11 cellular contexts compared by ENCODE assay signal in genomic region chr6:4774296-4774695, GRCh38. TPM values are rescaled to one million over a fixed set of nuclear protein-coding genes. Genes with fewer than 3 reads are reported as not detected.
A peak's percentile ranks its signal among the peaks of the same experiment; 100 is the strongest.
DNase-seq lines count a peak whose midpoint lies in the region; ATAC-seq, FAIRE-seq and TF ChIP-seq lines count a peak whose summit lies in the region.
"Had no signal": no experiment of that assay in that cellular context is flagged by ENCODE, and none has a peak within 500 bp of the region (broad histone marks: within the 10 kb centered on the region; RNA-seq: fewer than 3 reads in every experiment).

No MANE protein-coding gene starts in this region.

- peak overlapping the region; percentile 93 for H3K4me3 Mint-ChIP-seq in activated naive CD4-positive, alpha-beta T cell treated with anti-CD3 and anti-CD28 coated beads, Interleukin-2, amount 50 U/mL, for 24 hours
- peak overlapping the region; percentile 76 to 88 (median 85) for H3K4me3 Mint-ChIP-seq in brain

- peak overlapping the region; percentile 43 to 75 for H3K4me3 ChIP-seq in kidney (ENCODE audit: low read length in 2 of 2)
- H3K4me3 ChIP-seq in vagina = peak overlapping the region in 1 of 2 donors; percentile 52
- peak overlapping the region in 12 of 59 donors; percentile 58 to 82 (median 67) for H3K4me3 ChIP-seq in dorsolateral prefrontal cortex

- no peaks in the 10 kb centered on the region for H3K9me3 ChIP-seq in kidney (ENCODE audit: control insufficient read depth in 1 of 2, low read length in 2 of 2)
- H3K9me3 ChIP-seq in vagina = no peaks in the 10 kb centered on the region
- H3K9me3 ChIP-seq: testis had no signal

- no peak for FAIRE-seq in kidney (lab: Jason Lieb, UNC)
- FAIRE-seq: islet of Langerhans had no signal

- no peak overlapping the region for H3K27ac ChIP-seq in kidney (ENCODE audit: low read depth in 2 of 2, low read length in 2 of 2)
- peak overlapping the region; percentile 81 for H3K27ac ChIP-seq in vagina
- H3K27ac ChIP-seq in dorsolateral prefrontal cortex = peak overlapping the region in 8 of 59 donors; percentile 29 to 73 (median 60)

- H3K27me3 ChIP-seq in vagina (no peaks in the 10 kb centered on the region), dorsolateral prefrontal cortex (no peaks in the 10 kb centered on the region)
- H3K27me3 ChIP-seq: testis had no signal

- H3K9me3 Mint-ChIP-seq in activated naive CD4-positive, alpha-beta T cell treated with anti-CD3 and anti-CD28 coated beads, Interleukin-2, amount 50 U/mL, for 24 hours = peaks cover 11% of the 10 kb centered on the region
- peaks cover 19 to 34% (median 31%) of the 10 kb centered on the region in 5 experiments for H3K9me3 Mint-ChIP-seq in brain

- DNase-seq in activated naive CD4-positive, alpha-beta T cell treated with anti-CD3 and anti-CD28 coated beads, Interleukin-2, amount 50 U/mL, for 16 hours = no peak
- DNase-seq in kidney = no peak
- no peak for DNase-seq in vagina (ENCODE audit: extremely low spot score in 2 of 2)
- DNase-seq in dorsolateral prefrontal cortex = no peak
- DNase-seq: activated gamma-delta T cell had no signal

- intact Hi-C loops in kidney (cut with DNase I) (no loop called here), vagina (cut with DNase I) (loop anchor here (10.0 kb wide), 1 partner anchor 109 kb away; no protein-coding TSS in a partner anchor), dorsolateral prefrontal cortex (cut with DNase I) (loop anchor here (5.0 to 10.0 kb wide), 2 partner anchors 231 to 377 kb away; partner anchors contain the start of gene RPP40 (in 1 of the 2))

- H3K4me1 Mint-ChIP-seq in activated naive CD4-positive, alpha-beta T cell treated with anti-CD3 and anti-CD28 coated beads, Interleukin-2, amount 50 U/mL, for 24 hours = peaks cover 48% of the 10 kb centered on the region
- peaks cover 26% of the 10 kb centered on the region for H3K4me1 Mint-ChIP-seq in brain

- H3K4me1 ChIP-seq in kidney (ENCODE audit: control insufficient read depth in 1 of 2, insufficient read depth in 1 of 2, low read depth in 1 of 2, low read length in 2 of 2) (peaks cover 4 to 6% of the 10 kb centered on the region in 2 donors), vagina (peaks cover 19% of the 10 kb centered on the region)

- H3K27ac Mint-ChIP-seq in activated naive CD4-positive, alpha-beta T cell treated with anti-CD3 and anti-CD28 coated beads, Interleukin-2, amount 50 U/mL, for 24 hours = peak overlapping the region; percentile 85
- peak overlapping the region in 4 of 5 experiments; percentile 7 to 73 (median 58) for H3K27ac Mint-ChIP-seq in brain

- no peak for ATAC-seq in GM21529 (IDR thresholded peaks at IDR 0.05; ENCODE audit: unreplicated experiment)
- no peak for ATAC-seq in HG03460 (IDR thresholded peaks at IDR 0.05; ENCODE audit: unreplicated experiment)

- TF ChIP-seq CTCF in brain (conservative IDR thresholded peaks at IDR 0.05) (no peak), kidney (IDR thresholded peaks at IDR 0.05; ENCODE audit: borderline replicate concordance, extremely low read depth, insufficient read depth) (no peak), vagina (IDR thresholded peaks at IDR 0.05) (no peak), dorsolateral prefrontal cortex (IDR thresholded peaks at IDR 0.05 in 54 of 56, conservative IDR thresholded peaks at IDR 0.05 in 2 of 56; ENCODE audit: low read depth in 1 of 56, partially characterized antibody in 56 of 56) (no peak)

- no peak for TF ChIP-seq POLR2A in vagina (IDR thresholded peaks at IDR 0.05)

- peaks cover 4% of the 10 kb centered on the region for H3K36me3 Mint-ChIP-seq in activated naive CD4-positive, alpha-beta T cell treated with anti-CD3 and anti-CD28 coated beads, Interleukin-2, amount 50 U/mL, for 24 hours
- peaks cover 16% of the 10 kb centered on the region for H3K36me3 Mint-ChIP-seq in brain

- H3K36me3 ChIP-seq in kidney (ENCODE audit: control insufficient read depth in 1 of 2, insufficient read depth in 2 of 2, low read length in 2 of 2) = no peaks in the 10 kb centered on the region
- H3K36me3 ChIP-seq in vagina = no peaks in the 10 kb centered on the region

- peaks cover 4% of the 10 kb centered on the region for H3K27me3 Mint-ChIP-seq in activated naive CD4-positive, alpha-beta T cell treated with anti-CD3 and anti-CD28 coated beads, Interleukin-2, amount 50 U/mL, for 24 hours
- peaks cover 58% of the 10 kb centered on the region for H3K27me3 Mint-ChIP-seq in brain

- H3K9ac ChIP-seq in kidney (ENCODE audit: low read length in 2 of 2) = no peak overlapping the region

RNA-seq across cellular contexts. Expression of gene CDYL, which starts 1.9 kb away (rescaled TPM):
- 27.8 TPM for polyA plus RNA-seq in brain (ENCODE audit: insufficient read depth, low read depth, low replicate concordance)
- 46.8 TPM for total RNA-seq in kidney
- polyA plus RNA-seq in kidney (ENCODE audit: insufficient read depth, low read depth, low replicate concordance) = 7.4 TPM
- 31.9 TPM for total RNA-seq in vagina
- 100 to 1,000 TPM in 24 of 120 experiments, 10 to 100 TPM in 96; 59.7 to 141 (median 86.0) TPM for total RNA-seq in dorsolateral prefrontal cortex
